ENCODE assay signal across 1 cellular context in genomic region chr6:28551891-28552666, GRCh38.
TF ChIP-seq lines count a peak whose summit lies in the region.

No MANE protein-coding gene starts in this region.

TF ChIP-seq in K562, 482 proteins besides CTCF, POLR2A, EP300 and RAD21 (continued from another document and continues in another):
- TF ChIP-seq BRF1 (IDR thresholded peaks at IDR 0.05; ENCODE audit: borderline replicate concordance, extremely low read depth, insufficient read length) (no peak), PML (IDR thresholded peaks at IDR 0.05; ENCODE audit: low read length) (peak; percentile 43; the same call in 1 of the 2 replicates), SMARCE1 (IDR thresholded peaks at IDR 0.05) (peak; percentile 78), ARID3A (IDR thresholded peaks at IDR 0.05; ENCODE audit: borderline replicate concordance, low read depth, low read length) (0 out of 2 replicates have a peak, but pooled peaks have one; percentile 34), MYC (IDR thresholded peaks at IDR 0.05; ENCODE audit: low read depth, low read length) (no peak), MYC (CRISPR knock-in tag; IDR thresholded peaks at IDR 0.05; ENCODE audit: borderline replicate concordance, low read depth) (no peak), CXXC5 (CRISPR knock-in tag; IDR thresholded peaks at IDR 0.05) (peak; percentile 18; the same call in 1 of the 2 replicates), NFE2 (IDR thresholded peaks at IDR 0.05; ENCODE audit: low read depth) (peak; percentile 49), ELF1 (tag; IDR thresholded peaks at IDR 0.05) (peak; percentile 67), ZBTB49 (CRISPR knock-in tag; IDR thresholded peaks at IDR 0.05; ENCODE audit: borderline replicate concordance) (no peak), ZNF75A (CRISPR knock-in tag; IDR thresholded peaks at IDR 0.05) (0 out of 2 replicates have a peak, but pooled peaks have one; percentile 28), CREM (IDR thresholded peaks at IDR 0.05; ENCODE audit: low read depth) (no peak), RNF2 (IDR thresholded peaks at IDR 0.05) (no peak), KLF6 (CRISPR knock-in tag; IDR thresholded peaks at IDR 0.05; ENCODE audit: borderline replicate concordance) (0 out of 2 replicates have a peak, but pooled peaks have one; percentile 35), SAP30 (IDR thresholded peaks at IDR 0.05; ENCODE audit: borderline replicate concordance, insufficient read depth, low read depth, low read length, poor library complexity, severe bottlenecking) (no peak), TRIM24 (IDR thresholded peaks at IDR 0.05) (no peak), CREB1 (IDR thresholded peaks at IDR 0.05) (no peak), CREB1 (CRISPR knock-in tag; IDR thresholded peaks at IDR 0.05) (0 out of 2 replicates have a peak, but pooled peaks have one; percentile 32), TAF15 (IDR thresholded peaks at IDR 0.05; ENCODE audit: low read depth, low read length) (no peak), HDAC6 (IDR thresholded peaks at IDR 0.05; ENCODE audit: low read depth, low read length) (no peak), HCFC1 (IDR thresholded peaks at IDR 0.05; ENCODE audit: low read depth, low read length) (no peak), LCOR (CRISPR knock-in tag; IDR thresholded peaks at IDR 0.05) (peak; percentile 64; the same call in 1 of the 2 replicates), HDAC1 (IDR thresholded peaks at IDR 0.05) (0 out of 4 replicates have a peak, but pooled peaks of 1 of the 2 experiments have one; percentile 34), ZNF212 (CRISPR knock-in tag; IDR thresholded peaks at IDR 0.05) (peak; percentile 47; the same call in 1 of the 2 replicates), NCOA1 (IDR thresholded peaks at IDR 0.05; ENCODE audit: low read depth) (0 out of 2 replicates have a peak, but pooled peaks have one; percentile 15), SNAPC5 (CRISPR knock-in tag; IDR thresholded peaks at IDR 0.05) (no peak), NCOR1 (IDR thresholded peaks at IDR 0.05) (peak; percentile 23; the same call in 1 of the 2 replicates), TARDBP (IDR thresholded peaks at IDR 0.05) (no peak), FIP1L1 (IDR thresholded peaks at IDR 0.05; ENCODE audit: low read depth, low read length, poor library complexity, severe bottlenecking) (no peak), SMARCA4 (IDR thresholded peaks at IDR 0.05) (peak; percentile 60), MTA1 (IDR thresholded peaks at IDR 0.05; ENCODE audit: borderline replicate concordance) (peak; percentile 73; the same call in 1 of the 2 replicates), HDAC2 (IDR thresholded peaks at IDR 0.05) (0 out of 2 replicates have a peak, but pooled peaks have one; percentile 23), C11orf30 (IDR thresholded peaks at IDR 0.05; ENCODE audit: low read depth) (0 out of 2 replicates have a peak, but pooled peaks have one; percentile 25), BCL6 (CRISPR knock-in tag; IDR thresholded peaks at IDR 0.05) (no peak), RFX7 (CRISPR knock-in tag; IDR thresholded peaks at IDR 0.05) (no peak), MTA2 (IDR thresholded peaks at IDR 0.05; ENCODE audit: low read depth) (no peak), TEAD4 (IDR thresholded peaks at IDR 0.05; ENCODE audit: low read length) (peak; percentile 84), TEAD4 (CRISPR knock-in tag; IDR thresholded peaks at IDR 0.05; ENCODE audit: borderline replicate concordance) (no peak), FOXA3 (CRISPR knock-in tag; conservative IDR thresholded peaks at IDR 0.05 in 1 of 2, IDR thresholded peaks at IDR 0.05 in 1 of 2) (0 out of 4 replicates have a peak, but pooled peaks of 1 of the 2 experiments have one; percentile 0), AFF1 (IDR thresholded peaks at IDR 0.05; ENCODE audit: low read depth in 1 of 2, partially characterized antibody in 2 of 2) (peak; percentile 17 to 24), FOXK2 (conservative IDR thresholded peaks at IDR 0.05 in 1 of 2, IDR thresholded peaks at IDR 0.05 in 1 of 2; ENCODE audit: low read depth in 2 of 2) (peak in 1 of 2 experiments; percentile 58; a peak in 1 of 4 replicates), CCNT2 (IDR thresholded peaks at IDR 0.05; ENCODE audit: borderline replicate concordance, extremely low read depth, insufficient read length, low read depth, low read length) (peak; percentile 48), CEBPB (tag; IDR thresholded peaks at IDR 0.05) (peak; percentile 56), GATAD2B (IDR thresholded peaks at IDR 0.05; ENCODE audit: borderline replicate concordance) (0 out of 2 replicates have a peak, but pooled peaks have one; percentile 51)
- TF ChIP-seq, protein P1, sequence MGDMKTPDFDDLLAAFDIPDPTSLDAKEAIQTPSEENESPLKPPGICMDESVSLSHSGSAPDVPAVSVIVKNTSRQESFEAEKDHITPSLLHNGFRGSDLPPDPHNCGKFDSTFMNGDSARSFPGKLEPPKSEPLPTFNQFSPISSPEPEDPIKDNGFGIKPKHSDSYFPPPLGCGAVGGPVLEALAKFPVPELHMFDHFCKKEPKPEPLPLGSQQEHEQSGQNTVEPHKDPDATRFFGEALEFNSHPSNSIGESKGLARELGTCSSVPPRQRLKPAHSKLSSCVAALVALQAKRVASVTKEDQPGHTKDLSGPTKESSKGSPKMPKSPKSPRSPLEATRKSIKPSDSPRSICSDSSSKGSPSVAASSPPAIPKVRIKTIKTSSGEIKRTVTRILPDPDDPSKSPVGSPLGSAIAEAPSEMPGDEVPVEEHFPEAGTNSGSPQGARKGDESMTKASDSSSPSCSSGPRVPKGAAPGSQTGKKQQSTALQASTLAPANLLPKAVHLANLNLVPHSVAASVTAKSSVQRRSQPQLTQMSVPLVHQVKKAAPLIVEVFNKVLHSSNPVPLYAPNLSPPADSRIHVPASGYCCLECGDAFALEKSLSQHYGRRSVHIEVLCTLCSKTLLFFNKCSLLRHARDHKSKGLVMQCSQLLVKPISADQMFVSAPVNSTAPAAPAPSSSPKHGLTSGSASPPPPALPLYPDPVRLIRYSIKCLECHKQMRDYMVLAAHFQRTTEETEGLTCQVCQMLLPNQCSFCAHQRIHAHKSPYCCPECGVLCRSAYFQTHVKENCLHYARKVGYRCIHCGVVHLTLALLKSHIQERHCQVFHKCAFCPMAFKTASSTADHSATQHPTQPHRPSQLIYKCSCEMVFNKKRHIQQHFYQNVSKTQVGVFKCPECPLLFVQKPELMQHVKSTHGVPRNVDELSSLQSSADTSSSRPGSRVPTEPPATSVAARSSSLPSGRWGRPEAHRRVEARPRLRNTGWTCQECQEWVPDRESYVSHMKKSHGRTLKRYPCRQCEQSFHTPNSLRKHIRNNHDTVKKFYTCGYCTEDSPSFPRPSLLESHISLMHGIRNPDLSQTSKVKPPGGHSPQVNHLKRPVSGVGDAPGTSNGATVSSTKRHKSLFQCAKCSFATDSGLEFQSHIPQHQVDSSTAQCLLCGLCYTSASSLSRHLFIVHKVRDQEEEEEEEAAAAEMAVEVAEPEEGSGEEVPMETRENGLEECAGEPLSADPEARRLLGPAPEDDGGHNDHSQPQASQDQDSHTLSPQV (IDR thresholded peaks at IDR 0.05) = 0 out of 2 replicates have a peak, but pooled peaks have one; percentile 29
- TF ChIP-seq, protein P2, sequence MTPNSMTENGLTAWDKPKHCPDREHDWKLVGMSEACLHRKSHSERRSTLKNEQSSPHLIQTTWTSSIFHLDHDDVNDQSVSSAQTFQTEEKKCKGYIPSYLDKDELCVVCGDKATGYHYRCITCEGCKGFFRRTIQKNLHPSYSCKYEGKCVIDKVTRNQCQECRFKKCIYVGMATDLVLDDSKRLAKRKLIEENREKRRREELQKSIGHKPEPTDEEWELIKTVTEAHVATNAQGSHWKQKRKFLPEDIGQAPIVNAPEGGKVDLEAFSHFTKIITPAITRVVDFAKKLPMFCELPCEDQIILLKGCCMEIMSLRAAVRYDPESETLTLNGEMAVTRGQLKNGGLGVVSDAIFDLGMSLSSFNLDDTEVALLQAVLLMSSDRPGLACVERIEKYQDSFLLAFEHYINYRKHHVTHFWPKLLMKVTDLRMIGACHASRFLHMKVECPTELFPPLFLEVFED (CRISPR knock-in tag; conservative IDR thresholded peaks at IDR 0.05) = no peak
- TF ChIP-seq, protein P3, sequence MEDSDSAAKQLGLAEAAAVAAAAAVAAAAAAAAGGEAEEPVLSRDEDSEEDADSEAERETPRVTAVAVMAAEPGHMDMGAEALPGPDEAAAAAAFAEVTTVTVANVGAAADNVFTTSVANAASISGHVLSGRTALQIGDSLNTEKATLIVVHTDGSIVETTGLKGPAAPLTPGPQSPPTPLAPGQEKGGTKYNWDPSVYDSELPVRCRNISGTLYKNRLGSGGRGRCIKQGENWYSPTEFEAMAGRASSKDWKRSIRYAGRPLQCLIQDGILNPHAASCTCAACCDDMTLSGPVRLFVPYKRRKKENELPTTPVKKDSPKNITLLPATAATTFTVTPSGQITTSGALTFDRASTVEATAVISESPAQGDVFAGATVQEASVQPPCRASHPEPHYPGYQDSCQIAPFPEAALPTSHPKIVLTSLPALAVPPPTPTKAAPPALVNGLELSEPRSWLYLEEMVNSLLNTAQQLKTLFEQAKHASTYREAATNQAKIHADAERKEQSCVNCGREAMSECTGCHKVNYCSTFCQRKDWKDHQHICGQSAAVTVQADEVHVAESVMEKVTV (CRISPR knock-in tag; IDR thresholded peaks at IDR 0.05) = peak; percentile 39
- TF ChIP-seq, protein P4, sequence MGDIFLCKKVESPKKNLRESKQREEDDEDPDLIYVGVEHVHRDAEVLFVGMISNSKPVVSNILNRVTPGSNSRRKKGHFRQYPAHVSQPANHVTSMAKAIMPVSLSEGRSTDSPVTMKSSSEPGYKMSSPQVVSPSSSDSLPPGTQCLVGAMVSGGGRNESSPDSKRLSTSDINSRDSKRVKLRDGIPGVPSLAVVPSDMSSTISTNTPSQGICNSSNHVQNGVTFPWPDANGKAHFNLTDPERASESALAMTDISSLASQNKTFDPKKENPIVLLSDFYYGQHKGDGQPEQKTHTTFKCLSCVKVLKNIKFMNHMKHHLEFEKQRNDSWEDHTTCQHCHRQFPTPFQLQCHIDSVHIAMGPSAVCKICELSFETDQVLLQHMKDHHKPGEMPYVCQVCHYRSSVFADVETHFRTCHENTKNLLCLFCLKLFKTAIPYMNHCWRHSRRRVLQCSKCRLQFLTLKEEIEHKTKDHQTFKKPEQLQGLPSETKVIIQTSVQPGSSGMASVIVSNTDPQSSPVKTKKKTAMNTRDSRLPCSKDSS (IDR thresholded peaks at IDR 0.05; ENCODE audit: low read depth, partially characterized antibody) = no peak
